1 cellular context compared by ENCODE assay signal in the genomic region with DNA sequence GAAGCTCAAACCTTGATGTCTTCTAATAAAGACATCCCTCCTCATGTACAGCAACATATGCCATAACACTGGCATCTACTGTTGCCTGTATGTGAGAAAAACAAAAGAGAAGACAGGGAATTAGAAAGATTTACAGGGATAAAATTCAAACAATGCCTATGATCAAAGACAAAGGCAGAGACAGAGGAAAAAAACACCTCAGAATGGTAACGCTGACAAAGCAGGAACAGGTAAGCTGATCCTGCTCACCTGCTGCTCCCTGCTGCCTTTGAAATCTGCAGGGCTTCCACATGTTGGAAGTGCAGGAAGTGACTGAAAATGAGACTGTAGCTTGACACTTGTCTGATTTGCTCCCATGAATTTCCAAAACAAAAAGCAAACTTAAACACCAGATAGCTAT.
TF ChIP-seq lines count a peak whose summit lies in the region.

No MANE protein-coding gene starts in this region.

TF ChIP-seq in HCT116, 20 proteins besides CTCF, POLR2A, EP300 and RAD21 (continued from another document):
- TF ChIP-seq, protein P1, sequence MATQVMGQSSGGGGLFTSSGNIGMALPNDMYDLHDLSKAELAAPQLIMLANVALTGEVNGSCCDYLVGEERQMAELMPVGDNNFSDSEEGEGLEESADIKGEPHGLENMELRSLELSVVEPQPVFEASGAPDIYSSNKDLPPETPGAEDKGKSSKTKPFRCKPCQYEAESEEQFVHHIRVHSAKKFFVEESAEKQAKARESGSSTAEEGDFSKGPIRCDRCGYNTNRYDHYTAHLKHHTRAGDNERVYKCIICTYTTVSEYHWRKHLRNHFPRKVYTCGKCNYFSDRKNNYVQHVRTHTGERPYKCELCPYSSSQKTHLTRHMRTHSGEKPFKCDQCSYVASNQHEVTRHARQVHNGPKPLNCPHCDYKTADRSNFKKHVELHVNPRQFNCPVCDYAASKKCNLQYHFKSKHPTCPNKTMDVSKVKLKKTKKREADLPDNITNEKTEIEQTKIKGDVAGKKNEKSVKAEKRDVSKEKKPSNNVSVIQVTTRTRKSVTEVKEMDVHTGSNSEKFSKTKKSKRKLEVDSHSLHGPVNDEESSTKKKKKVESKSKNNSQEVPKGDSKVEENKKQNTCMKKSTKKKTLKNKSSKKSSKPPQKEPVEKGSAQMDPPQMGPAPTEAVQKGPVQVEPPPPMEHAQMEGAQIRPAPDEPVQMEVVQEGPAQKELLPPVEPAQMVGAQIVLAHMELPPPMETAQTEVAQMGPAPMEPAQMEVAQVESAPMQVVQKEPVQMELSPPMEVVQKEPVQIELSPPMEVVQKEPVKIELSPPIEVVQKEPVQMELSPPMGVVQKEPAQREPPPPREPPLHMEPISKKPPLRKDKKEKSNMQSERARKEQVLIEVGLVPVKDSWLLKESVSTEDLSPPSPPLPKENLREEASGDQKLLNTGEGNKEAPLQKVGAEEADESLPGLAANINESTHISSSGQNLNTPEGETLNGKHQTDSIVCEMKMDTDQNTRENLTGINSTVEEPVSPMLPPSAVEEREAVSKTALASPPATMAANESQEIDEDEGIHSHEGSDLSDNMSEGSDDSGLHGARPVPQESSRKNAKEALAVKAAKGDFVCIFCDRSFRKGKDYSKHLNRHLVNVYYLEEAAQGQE (IDR thresholded peaks at IDR 0.05; ENCODE audit: low read depth), result no peak
